ENCODE assay signal across 8 cellular contexts in the genomic region with DNA sequence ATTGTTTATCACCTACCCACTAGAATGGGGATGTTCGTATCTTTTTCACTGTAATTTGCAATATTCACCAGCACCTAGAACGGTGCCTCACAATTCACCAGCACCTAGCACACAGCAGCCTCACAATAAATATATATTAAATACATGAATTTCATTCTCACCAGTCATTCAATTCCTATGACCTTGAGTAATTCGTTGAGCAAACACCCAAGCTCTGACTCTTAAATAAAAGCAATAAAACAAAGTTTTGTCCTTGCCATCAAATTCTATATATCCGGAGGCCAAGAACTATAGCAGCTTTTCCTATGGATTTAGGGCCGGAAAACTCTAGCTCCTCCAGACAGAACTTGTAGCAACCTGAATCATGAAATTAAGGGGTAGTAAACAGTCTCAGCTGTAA. TPM values are rescaled to one million over a fixed set of nuclear protein-coding genes. Genes with fewer than 3 reads are reported as not detected.
DNase-seq lines count a peak whose midpoint lies in the region; ATAC-seq lines count a peak whose summit lies in the region.

No MANE protein-coding gene starts in this region.

- H3K4me3 Mint-ChIP-seq in T-helper 2 cell treated with Interferon-gamma antibody and Interleukin-4, amounts not matched to agents 5 μg/mL and 100 μg/mL, for 36 hours = peak overlapping the region; percentile 89
- H3K4me3 Mint-ChIP-seq in activated naive CD8-positive, alpha-beta T cell = peak overlapping the region; percentile 94

- H3K27ac ChIP-seq in stomach smooth muscle (ENCODE audit: low read length) = no peak overlapping the region

- H3K4me3 ChIP-seq in stomach smooth muscle (ENCODE audit: low read length in 2 of 2) = peak overlapping the region; percentile 74 to 94

- peaks cover 10% of the 10 kb centered on the region in 2 donors for H3K36me3 ChIP-seq in stomach smooth muscle (ENCODE audit: control insufficient read depth in 2 of 2, insufficient read depth in 2 of 2, low read length in 2 of 2)

- no peaks in the 10 kb centered on the region for H3K9me3 Mint-ChIP-seq in T-helper 2 cell treated with Interferon-gamma antibody and Interleukin-4, amounts not matched to agents 5 μg/mL and 100 μg/mL, for 36 hours
- H3K9me3 Mint-ChIP-seq in activated naive CD8-positive, alpha-beta T cell (ENCODE audit: low read depth) = no peaks in the 10 kb centered on the region

- H3K9me3 ChIP-seq in stomach smooth muscle (ENCODE audit: control insufficient read depth in 2 of 2, low read length in 2 of 2) = no peaks in the 10 kb centered on the region

- H3K4me1 ChIP-seq in stomach smooth muscle (ENCODE audit: control insufficient read depth, insufficient read depth, low read length) = peaks cover 25% of the 10 kb centered on the region

- H3K27me3 Mint-ChIP-seq in T-helper 2 cell treated with Interferon-gamma antibody and Interleukin-4, amounts not matched to agents 5 μg/mL and 100 μg/mL, for 36 hours (ENCODE audit: low read depth) = no peaks in the 10 kb centered on the region
- no peaks in the 10 kb centered on the region for H3K27me3 Mint-ChIP-seq in activated naive CD8-positive, alpha-beta T cell

- ATAC-seq in GM19463 (IDR thresholded peaks at IDR 0.05; ENCODE audit: unreplicated experiment) = no peak

- H3K27ac Mint-ChIP-seq in T-helper 2 cell treated with Interferon-gamma antibody and Interleukin-4, amounts not matched to agents 5 μg/mL and 100 μg/mL, for 36 hours = no peak overlapping the region
- peak overlapping the region; percentile 87 for H3K27ac Mint-ChIP-seq in activated naive CD8-positive, alpha-beta T cell

- peak overlapping the region; percentile 86 to 93 for H3K9ac ChIP-seq in stomach smooth muscle (ENCODE audit: low read length in 2 of 2)

- no peak for DNase-seq in T-helper 2 cell treated with Interferon-gamma antibody and Interleukin-4, amounts not matched to agents 5 μg/mL and 100 μg/mL, for 36 hours (ENCODE audit: low spot score)
- DNase-seq in T-helper 2 cell (no peak), islet precursor cell (peak; percentile 9), SK-N-DZ (ENCODE audit: low spot score) (no peak), midbrain (lab: John Stamatoyannopoulos, UW) (no peak)

- H3K36me3 Mint-ChIP-seq in T-helper 2 cell treated with Interferon-gamma antibody and Interleukin-4, amounts not matched to agents 5 μg/mL and 100 μg/mL, for 36 hours (ENCODE audit: low read depth) = peaks cover 23% of the 10 kb centered on the region
- no peaks in the 10 kb centered on the region for H3K36me3 Mint-ChIP-seq in activated naive CD8-positive, alpha-beta T cell

- no peaks in the 10 kb centered on the region for H3K27me3 ChIP-seq in stomach smooth muscle (ENCODE audit: control insufficient read depth in 1 of 2, insufficient read depth in 2 of 2, low read length in 2 of 2)

- peaks cover 35% of the 10 kb centered on the region for H3K4me1 Mint-ChIP-seq in T-helper 2 cell treated with Interferon-gamma antibody and Interleukin-4, amounts not matched to agents 5 μg/mL and 100 μg/mL, for 36 hours (ENCODE audit: low read depth)
- H3K4me1 Mint-ChIP-seq in activated naive CD8-positive, alpha-beta T cell (ENCODE audit: low read depth) = peaks cover 49% of the 10 kb centered on the region

RNA-seq across cellular contexts. Expression of a gene that starts 1.0 kb away (rescaled TPM):
- 33.7 and 37.7 TPM in 2 replicates for polyA plus RNA-seq in SK-N-DZ (2014; cell fraction: cytosol; rRNA removed)
- polyA plus RNA-seq in SK-N-DZ (2014; cell fraction: nucleus; rRNA removed) = 23.7 and 26.7 TPM in 2 replicates

RNA-seq across cellular contexts. Expression of a gene that starts 22.1 kb away (rescaled TPM):
- 71.0 and 81.4 TPM in 2 replicates for polyA plus RNA-seq in SK-N-DZ (2014; cell fraction: cytosol; rRNA removed)
- 58.3 and 61.0 TPM in 2 replicates for polyA plus RNA-seq in SK-N-DZ (2014; cell fraction: nucleus; rRNA removed)

RNA-seq across cellular contexts. Expression of a gene that starts 28.2 kb away (rescaled TPM):
- polyA plus RNA-seq in SK-N-DZ (2014; cell fraction: cytosol; rRNA removed) = 0.05 TPM in 1 of 2 replicates, not detected in the other
- polyA plus RNA-seq in SK-N-DZ (2014; cell fraction: nucleus; rRNA removed) = not detected in 2 replicates

RNA-seq across cellular contexts. Expression of a gene that starts 53.7 kb away (rescaled TPM):
- 20.7 and 22.2 TPM in 2 replicates for polyA plus RNA-seq in SK-N-DZ (2014; cell fraction: cytosol; rRNA removed)
- 14.2 and 20.2 TPM in 2 replicates for polyA plus RNA-seq in SK-N-DZ (2014; cell fraction: nucleus; rRNA removed)
